22 cellular contexts compared by ENCODE assay signal in genomic region chr3:97863775-97864174, GRCh38.
"Had no signal": no experiment of that assay in that cellular context is flagged by ENCODE, and none has a peak within 500 bp of the region (broad histone marks: within the 10 kb centered on the region; RNA-seq: fewer than 3 reads in every experiment).

No MANE protein-coding gene starts in this region.

- ATAC-seq: K562, Panc1 had no signal

- DNase-seq: Kasumi-1, MM.1S, NCI-H1092 treated with DMSO at 0.1 percent for 48 hours, NCI-H1436, NCI-H187, NCI-H2029, NCI-H2081 treated with DMSO at 0.1 percent for 48 hours, NCI-H2171, NCI-H226, NCI-H446, NCI-H510A, NCI-H524 treated with DMSO at 0.1 percent for 48 hours, NCI-H774, SIG-M5 had no signal

- FAIRE-seq: HTR-8/SVneo, K562 had no signal

- H3K9me3 ChIP-seq: SJSA1 had no signal

- H3K27me3 ChIP-seq: SJSA1 had no signal

- H3K4me3 ChIP-seq: K562, SJSA1, SK-N-MC had no signal

- H3K4me2 ChIP-seq: KMS-11 had no signal

- H3K27ac ChIP-seq: HL-60, KMS-11, RWPE1, SJSA1, SK-N-MC had no signal

- H3K9ac ChIP-seq: KMS-11 had no signal

- H3K36me3 ChIP-seq: SJSA1 had no signal
